ENCODE assay signal across 16 cellular contexts in the genomic region with DNA sequence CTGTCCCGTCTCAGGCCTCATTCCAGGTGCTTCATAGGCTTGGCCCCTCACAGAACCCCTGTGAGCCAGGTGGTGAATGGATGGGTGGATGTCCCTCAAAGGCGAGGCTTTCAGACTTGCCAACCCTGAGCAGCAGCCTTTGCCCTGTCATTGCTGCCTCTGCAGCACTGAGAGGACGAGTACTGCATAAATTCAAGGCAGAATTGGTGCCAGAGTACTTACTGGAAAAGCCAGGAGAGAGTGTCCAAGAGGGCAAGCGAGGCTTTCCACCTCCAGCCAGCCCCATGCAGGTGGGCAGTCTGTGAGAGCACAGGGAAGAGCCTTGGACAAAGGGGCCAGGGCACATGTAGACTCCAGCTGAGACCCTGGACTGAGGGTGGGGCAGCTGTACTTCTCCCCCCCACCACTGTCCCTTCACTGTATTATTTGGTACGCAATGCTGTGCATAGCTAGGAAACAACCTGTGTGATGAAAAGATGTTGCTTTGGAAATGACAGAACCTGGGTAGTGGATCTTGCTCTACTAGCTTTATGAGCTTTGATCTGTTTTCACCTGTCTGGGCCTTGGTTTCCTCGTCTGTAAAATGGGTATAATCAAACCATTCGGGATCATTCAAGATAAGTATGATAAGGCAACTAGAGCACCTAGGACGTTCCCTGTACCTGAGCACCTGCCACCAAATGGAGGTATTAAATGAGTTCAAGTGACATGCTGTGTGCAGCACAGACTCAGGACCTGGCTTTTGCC.
A peak's percentile ranks its signal among the peaks of the same experiment; 100 is the strongest.
DNase-seq lines count a peak whose midpoint lies in the region; ATAC-seq and TF ChIP-seq lines count a peak whose summit lies in the region.
"Had no signal": no experiment of that assay in that cellular context is flagged by ENCODE, and none has a peak within 500 bp of the region (broad histone marks: within the 10 kb centered on the region; RNA-seq: fewer than 3 reads in every experiment).

No MANE protein-coding gene starts in this region.

- TF ChIP-seq CTCF in glutamatergic neuron (IDR thresholded peaks at IDR 0.05; ENCODE audit: partially characterized antibody, unreplicated experiment) (no peak), right lobe of liver (IDR thresholded peaks at IDR 0.05) (no peak), spleen (IDR thresholded peaks at IDR 0.05 in 8 of 11, conservative IDR thresholded peaks at IDR 0.05 in 3 of 11) (no peak)
- no peak for TF ChIP-seq CTCF in activated CD8-positive, alpha-beta T cell treated with anti-CD3 and anti-CD28 coated beads for 36 hours (IDR thresholded peaks at IDR 0.05)

- 58% methylated on average over 6 of the region's 8 CpGs for WGBS in right lobe of liver (ENCODE audit: insufficient coverage, low coverage, low lambda C conversion rate, missing lambda C conversion rate)
- 78 to 94% (median 87%) methylated on average over 7 to 8 of the region's 8 CpGs for WGBS in spleen, 5 donors

- CTCF ChIA-PET in activated CD8-positive, alpha-beta T cell treated with anti-CD3 and anti-CD28 coated beads for 36 hours (lab: Charles Lee) = no interaction called here

- H3K9me3 Mint-ChIP-seq in glutamatergic neuron (ENCODE audit: unreplicated experiment) = peaks cover 5% of the 10 kb centered on the region
- no peaks in the 10 kb centered on the region for H3K9me3 Mint-ChIP-seq in activated CD8-positive, alpha-beta T cell treated with anti-CD3 and anti-CD28 coated beads for 36 hours
- H3K9me3 Mint-ChIP-seq: CD4-positive, CD25-positive, alpha-beta regulatory T cell; GM23338 had no signal

- H3K9me3 ChIP-seq in right lobe of liver (no peaks in the 10 kb centered on the region), spleen (no peaks in the 10 kb centered on the region), T-helper 17 cell (ENCODE audit: control insufficient read depth, low read length, poor library complexity, severe bottlenecking) (no peaks in the 10 kb centered on the region)
- H3K9me3 ChIP-seq: BLaER1 treated with 17β-estradiol and CSF1 and Interleukin-3, amounts not matched to agents 10 nM and 100 nM; HAP-1 had no signal

- H3K4me1 Mint-ChIP-seq in glutamatergic neuron (ENCODE audit: low read depth, unreplicated experiment) (no peaks in the 10 kb centered on the region), T-helper 17 cell (no peaks in the 10 kb centered on the region)
- H3K4me1 Mint-ChIP-seq in activated CD8-positive, alpha-beta T cell treated with anti-CD3 and anti-CD28 coated beads for 36 hours (ENCODE audit: low read depth) = no peaks in the 10 kb centered on the region
- H3K4me1 Mint-ChIP-seq: CD4-positive, CD25-positive, alpha-beta regulatory T cell had no signal

- POLR2A ChIA-PET in activated CD8-positive, alpha-beta T cell treated with anti-CD3 and anti-CD28 coated beads for 36 hours (lab: Charles Lee) = no interaction called here

- H3K4me3 ChIP-seq in right lobe of liver = no peak overlapping the region
- H3K4me3 ChIP-seq in spleen = no peak overlapping the region
- H3K4me3 ChIP-seq: BLaER1 treated with 17β-estradiol and CSF1 and Interleukin-3, amounts not matched to agents 10 nM and 100 nM; GM12878; GM23338; HAP-1 had no signal

- intact Hi-C loops in left ventricle myocardium superior (cut with micrococcal nuclease) = no loop called here
- intact Hi-C loops in left cardiac atrium (cut with DNase I) = no loop called here
- intact Hi-C loops in right lobe of liver (cut with DNase I) = no loop called here
- intact Hi-C loops in spleen (cut with DNase I; ENCODE audit: low total_unique reads) = no loop called here
- intact Hi-C loops in activated CD8-positive, alpha-beta T cell treated with anti-CD3 and anti-CD28 coated beads for 36 hours (cut with micrococcal nuclease) = no loop called here

- H3K4me3 Mint-ChIP-seq in glutamatergic neuron (ENCODE audit: unreplicated experiment) = no peak overlapping the region
- H3K4me3 Mint-ChIP-seq in activated CD8-positive, alpha-beta T cell treated with anti-CD3 and anti-CD28 coated beads for 36 hours = no peak overlapping the region
- no peak overlapping the region for H3K4me3 Mint-ChIP-seq in T-helper 17 cell
- H3K4me3 Mint-ChIP-seq: CD4-positive, CD25-positive, alpha-beta regulatory T cell; GM23338 had no signal

- H3K4me1 ChIP-seq in right lobe of liver = peaks cover 0 to 36% (median 17%) of the 10 kb centered on the region in 4 donors
- H3K4me1 ChIP-seq in spleen = peaks cover 0 to 7% (median 0%) of the 10 kb centered on the region in 6 donors
- H3K4me1 ChIP-seq: HAP-1 had no signal

- DNase-seq in left ventricle myocardium superior (peak; percentile 2), left cardiac atrium (no peak), glutamatergic neuron (peak; percentile 7), right lobe of liver (peak; percentile 54 to 69 (median 62)), spleen (peak; percentile 46), UCSD-AML1 (lab: John Stamatoyannopoulos, UW; ENCODE audit: unreplicated experiment) (no peak), T-helper 17 cell (no peak)
- DNase-seq in activated CD8-positive, alpha-beta T cell treated with anti-CD3 and anti-CD28 coated beads for 36 hours = no peak
- DNase-seq: 8988T; AML-193; CD4-positive, CD25-positive, alpha-beta regulatory T cell; DMS53 had no signal

- peaks cover 2% of the 10 kb centered on the region for H3K27me3 Mint-ChIP-seq in glutamatergic neuron (ENCODE audit: unreplicated experiment)
- H3K27me3 Mint-ChIP-seq in activated CD8-positive, alpha-beta T cell treated with anti-CD3 and anti-CD28 coated beads for 36 hours = peaks cover 2% of the 10 kb centered on the region
- peaks cover 8% of the 10 kb centered on the region for H3K27me3 Mint-ChIP-seq in T-helper 17 cell

- H3K27ac ChIP-seq in right lobe of liver (peak overlapping the region in 2 of 3 donors; percentile 29 to 84), spleen (no peak overlapping the region)
- H3K27ac ChIP-seq: BLaER1 treated with 17β-estradiol and CSF1 and Interleukin-3, amounts not matched to agents 10 nM and 100 nM had no signal

- H3K27me3 ChIP-seq in right lobe of liver (no peaks in the 10 kb centered on the region), spleen (replicated peaks in 1 of 7) (peaks cover 0 to 21% (median 7%) of the 10 kb centered on the region in 7 donors)

- no peak for TF ChIP-seq POLR2A in right lobe of liver (IDR thresholded peaks at IDR 0.05)
- no peak for TF ChIP-seq POLR2A in spleen (IDR thresholded peaks at IDR 0.05)

- ATAC-seq in left ventricle myocardium superior (no peak), left cardiac atrium (no peak), right lobe of liver (peak; percentile 67 to 72 (median 68)), T-helper 17 cell (no peak)
- no peak for ATAC-seq in activated CD8-positive, alpha-beta T cell treated with anti-CD3 and anti-CD28 coated beads for 36 hours
- ATAC-seq: GM12878 had no signal

- H3K27ac Mint-ChIP-seq in glutamatergic neuron (ENCODE audit: unreplicated experiment) = no peak overlapping the region
- no peak overlapping the region for H3K27ac Mint-ChIP-seq in activated CD8-positive, alpha-beta T cell treated with anti-CD3 and anti-CD28 coated beads for 36 hours
- H3K27ac Mint-ChIP-seq in T-helper 17 cell = no peak overlapping the region
- H3K27ac Mint-ChIP-seq: CD4-positive, CD25-positive, alpha-beta regulatory T cell; GM23338 had no signal

- H3K36me3 Mint-ChIP-seq in glutamatergic neuron (ENCODE audit: unreplicated experiment) = peaks cover 6% of the 10 kb centered on the region
- no peaks in the 10 kb centered on the region for H3K36me3 Mint-ChIP-seq in activated CD8-positive, alpha-beta T cell treated with anti-CD3 and anti-CD28 coated beads for 36 hours (ENCODE audit: low read depth)
- peaks cover 2% of the 10 kb centered on the region for H3K36me3 Mint-ChIP-seq in T-helper 17 cell (ENCODE audit: low read depth)
- H3K36me3 Mint-ChIP-seq: CD4-positive, CD25-positive, alpha-beta regulatory T cell had no signal

- H3K36me3 ChIP-seq in right lobe of liver (no peaks in the 10 kb centered on the region), spleen (no peaks in the 10 kb centered on the region)
- H3K36me3 ChIP-seq: BLaER1 treated with 17β-estradiol and CSF1 and Interleukin-3, amounts not matched to agents 10 nM and 100 nM; HAP-1 had no signal

Comparison
In these comparisons a context has a peak if more than half of its experiments do, and no peak if none do; other contexts are left out.
1. DNase-seq: peak in left ventricle myocardium superior (single experiment), glutamatergic neuron (single experiment), right lobe of liver (3 of 3) and spleen (single experiment); none in left cardiac atrium (single experiment), UCSD-AML1 (single experiment), activated CD8-positive, alpha-beta T cell treated with anti-CD3 and anti-CD28 coated beads for 36 hours (single experiment) and T-helper 17 cell (0 of 3).
2. ATAC-seq: peak in right lobe of liver (4 of 4); none in left ventricle myocardium superior (single experiment), left cardiac atrium (0 of 2), activated CD8-positive, alpha-beta T cell treated with anti-CD3 and anti-CD28 coated beads for 36 hours (single experiment) and T-helper 17 cell (single experiment).
3. H3K27ac ChIP-seq: peak in right lobe of liver (2 of 3); none in spleen (0 of 8).